In the genomic region with DNA sequence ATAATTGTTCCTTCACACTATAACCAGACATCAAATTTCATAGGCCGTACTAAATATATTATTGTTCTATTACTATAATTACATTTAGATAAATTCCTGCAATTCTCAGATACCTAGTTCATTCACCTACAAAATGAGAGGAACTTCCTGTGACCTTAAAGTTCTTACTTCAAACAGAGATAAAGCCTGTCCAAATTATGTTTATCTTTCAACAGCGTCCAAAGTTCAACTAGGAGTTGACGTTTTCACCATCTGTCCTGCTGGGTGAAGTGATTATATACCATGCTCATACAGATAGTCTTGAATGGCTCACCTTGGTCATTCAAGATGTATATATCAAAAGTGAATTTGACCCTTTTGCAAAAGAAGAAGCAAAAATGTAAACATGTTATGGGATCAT, we compare ENCODE assay signal across 19 cellular contexts.
DNase-seq lines count a peak whose midpoint lies in the region; ATAC-seq and TF ChIP-seq lines count a peak whose summit lies in the region.
"Had no signal": no experiment of that assay in that cellular context is flagged by ENCODE, and none has a peak within 500 bp of the region (broad histone marks: within the 10 kb centered on the region; RNA-seq: fewer than 3 reads in every experiment).

No MANE protein-coding gene starts in this region.

- TF ChIP-seq CTCF in right lobe of liver (IDR thresholded peaks at IDR 0.05) = no peak

- DNase-seq in HuH-7 (ENCODE audit: low spot score) (peak; percentile 12), left colon (no peak), right lobe of liver (no peak)
- DNase-seq: AML-193; Calu3; CD8-positive, alpha-beta T cell; DMS 273 treated with DMSO at 0.1 percent for 48 hours; DMS79; GDM1; KG1 had no signal

- no peak overlapping the region for H3K9ac ChIP-seq in BLaER1

- H3K27me3 ChIP-seq in BLaER1 (no peaks in the 10 kb centered on the region), right lobe of liver (no peaks in the 10 kb centered on the region)

- H4K20me1 ChIP-seq in BLaER1 = no peaks in the 10 kb centered on the region

- H3K27ac ChIP-seq in BLaER1 (no peak overlapping the region), right lobe of liver (peak overlapping the region in 1 of 3 donors; percentile 21)
- H3K27ac ChIP-seq: 22Rv1, A549, HL-60 had no signal

- H3K4me3 ChIP-seq in BLaER1 (no peak overlapping the region), right lobe of liver (no peak overlapping the region)
- H3K4me3 ChIP-seq: A549, HAP-1 had no signal

- 26% methylated on average over 3 of the region's 3 CpGs for WGBS in right lobe of liver (ENCODE audit: insufficient coverage, low coverage, low lambda C conversion rate, missing lambda C conversion rate)

- H3K9me3 ChIP-seq in BLaER1 = peaks cover 23% of the 10 kb centered on the region
- H3K9me3 ChIP-seq in right lobe of liver = peaks cover 0 to 7% (median 0%) of the 10 kb centered on the region in 4 donors
- H3K9me3 ChIP-seq: HAP-1 had no signal

- H3K4me1 ChIP-seq in BLaER1 = peaks cover 18% of the 10 kb centered on the region
- peaks cover 0 to 10% (median 0%) of the 10 kb centered on the region in 4 donors for H3K4me1 ChIP-seq in right lobe of liver
- H3K4me1 ChIP-seq: A549, HAP-1 had no signal

- no peak for TF ChIP-seq POLR2A in right lobe of liver (IDR thresholded peaks at IDR 0.05)

- peak overlapping the region; percentile 52 for H3K4me2 ChIP-seq in BLaER1
- H3K4me2 ChIP-seq: A549 had no signal

- ATAC-seq in left colon = peak; percentile 80
- peak; percentile 86 to 97 (median 95) for ATAC-seq in right lobe of liver
- no peak for ATAC-seq in GM19452 (IDR thresholded peaks at IDR 0.05; ENCODE audit: unreplicated experiment)
- no peak for ATAC-seq in HG03442 (IDR thresholded peaks at IDR 0.05; ENCODE audit: unreplicated experiment)
- ATAC-seq in GM21717 (IDR thresholded peaks at IDR 0.05; ENCODE audit: unreplicated experiment) = no peak
- no peak for ATAC-seq in GM18907 (IDR thresholded peaks at IDR 0.05; ENCODE audit: unreplicated experiment)
- ATAC-seq: A549; CD8-positive, alpha-beta T cell had no signal

- intact Hi-C loops in left colon (cut with DNase I, micrococcal nuclease) = no loop called here
- intact Hi-C loops in right lobe of liver (cut with DNase I) = no loop called here

- no peaks in the 10 kb centered on the region for H3K36me3 ChIP-seq in BLaER1
- no peaks in the 10 kb centered on the region for H3K36me3 ChIP-seq in right lobe of liver
- H3K36me3 ChIP-seq: HAP-1 had no signal

Comparison
In these comparisons a context has a peak if more than half of its experiments do, and no peak if none do; other contexts are left out.
1. ATAC-seq: peak in left colon (single experiment) and right lobe of liver (4 of 4); none in GM19452 (single experiment), HG03442 (single experiment), GM21717 (single experiment) and GM18907 (single experiment).